37 cellular contexts compared by ENCODE assay signal in the genomic region with DNA sequence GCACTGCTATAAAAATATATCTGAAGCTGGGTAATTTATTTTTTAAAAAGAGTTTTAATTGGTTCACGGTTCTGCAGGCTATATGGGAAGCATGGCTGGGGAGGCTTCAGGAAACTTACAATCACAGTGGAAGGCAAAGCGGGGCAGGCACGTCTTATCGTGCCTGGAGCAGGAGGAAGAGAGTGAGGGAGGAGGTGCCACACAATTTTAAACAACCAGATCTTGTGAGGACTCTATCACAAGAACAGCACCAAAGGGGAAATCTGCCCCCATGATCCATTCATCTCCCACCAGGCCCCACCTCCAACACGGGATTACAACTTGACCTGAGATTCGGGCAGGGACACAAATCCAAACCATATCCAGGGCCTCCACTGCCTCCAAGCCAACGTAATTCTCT.
"Had no signal": no experiment of that assay in that cellular context is flagged by ENCODE, and none has a peak within 500 bp of the region (broad histone marks: within the 10 kb centered on the region; RNA-seq: fewer than 3 reads in every experiment).

No MANE protein-coding gene starts in this region.

- H3K36me3 ChIP-seq: ascending aorta, cardiac muscle cell, WERI-Rb-1 had no signal

- H3K4me1 ChIP-seq: ascending aorta had no signal

- H3K9me3 Mint-ChIP-seq: activated CD4-positive, alpha-beta memory T cell treated with anti-CD3 and anti-CD28 coated beads, Interleukin-2, amount 10 ng/mL, durations not matched to agents 7 days and 5 days; activated CD4-positive, alpha-beta T cell treated with anti-CD3 and anti-CD28 coated beads, Interleukin-2, amount 10 ng/mL, durations not matched to agents 7 days and 5 days; activated naive CD4-positive, alpha-beta T cell treated with anti-CD3 and anti-CD28 coated beads, Interleukin-2, amount 10 ng/mL, durations not matched to agents 7 days and 5 days; activated naive CD4-positive, alpha-beta T cell treated with anti-CD3 and anti-CD28 coated beads, Interleukin-2, amount 50 U/mL, for 24 hours; activated T-cell treated with anti-CD3 and anti-CD28 coated beads, Interleukin-2, amount 50 U/mL, for 24 hours; central memory CD8-positive, alpha-beta T cell; T-helper 1 cell treated with Interleukin-12 subunit alpha and Interleukin-12 subunit beta and Interleukin-4 antibody, amounts not matched to agents 30 μg/mL and 1 μg/mL, for 36 hours had no signal

- H3K27me3 ChIP-seq: ascending aorta, cardiac muscle cell had no signal

- DNase-seq: activated CD4-positive, alpha-beta memory T cell treated with anti-CD3 and anti-CD28 coated beads, Interleukin-2, amount 10 ng/mL, durations not matched to agents 7 days and 5 days; activated CD4-positive, alpha-beta T cell treated with anti-CD3 and anti-CD28 coated beads for 1 hour; activated CD4-positive, alpha-beta T cell treated with anti-CD3 and anti-CD28 coated beads for 36 hours; activated CD4-positive, alpha-beta T cell treated with anti-CD3 and anti-CD28 coated beads for 48 hours; activated CD4-positive, alpha-beta T cell treated with anti-CD3 and anti-CD28 coated beads, Interleukin-2, amount 10 ng/mL, durations not matched to agents 7 days and 5 days; activated CD4-positive, alpha-beta T cell treated with anti-CD3 and anti-CD28 coated beads, Interleukin-2, amount 50 U/mL, for 48 hours; activated CD4-positive, CD25-positive, alpha-beta regulatory T cell; activated CD8-positive, alpha-beta memory T cell treated with anti-CD3 and anti-CD28 coated beads for 24 hours; activated CD8-positive, alpha-beta memory T cell treated with anti-CD3 and anti-CD28 coated beads, Interleukin-2, amount 10 ng/mL, durations not matched to agents 7 days and 5 days; activated CD8-positive, alpha-beta memory T cell treated with anti-CD3 and anti-CD28 coated beads, Interleukin-2, amount 50 U/mL, for 48 hours; activated CD8-positive, alpha-beta T cell treated with anti-CD3 and anti-CD28 coated beads, Interleukin-2, amount 10 ng/mL, durations not matched to agents 7 days and 5 days; activated effector memory CD4-positive, alpha-beta T cell treated with Interleukin-2 at 50 U/mL for 16 hours; activated gamma-delta T cell; activated naive CD4-positive, alpha-beta T cell treated with anti-CD3 and anti-CD28 coated beads, Interleukin-2, amount 10 ng/mL, durations not matched to agents 7 days and 5 days; activated naive CD4-positive, alpha-beta T cell treated with Interleukin-2 at 50 U/mL for 16 hours; activated T-cell treated with anti-CD3 and anti-CD28 coated beads, Interleukin-2, amount 50 U/mL, for 24 hours; activated T-cell treated with anti-CD3 and anti-CD28 coated beads, Interleukin-2, amount 50 U/mL, for 48 hours; amygdala; anterior cingulate cortex; caudate nucleus; cerebellar nuclear complex; T-helper 1 cell; T-helper 2 cell; T-helper 9 cell; WERI-Rb-1 had no signal

- FAIRE-seq: bronchial epithelial cell had no signal

- ATAC-seq: activated CD4-positive, alpha-beta T cell treated with anti-CD3 and anti-CD28 coated beads for 36 hours; activated CD4-positive, CD25-positive, alpha-beta regulatory T cell treated with anti-CD3 and anti-CD28 coated beads, Interleukin-2, amount 50 U/mL, for 24 hours; activated CD8-positive, alpha-beta memory T cell treated with anti-CD3 and anti-CD28 coated beads, Interleukin-2, amount 10 ng/mL, durations not matched to agents 7 days and 5 days; activated CD8-positive, alpha-beta T cell treated with anti-CD3 and anti-CD28 coated beads, Interleukin-2, amount 10 ng/mL, durations not matched to agents 7 days and 5 days; WTC11 had no signal

- H3K4me3 Mint-ChIP-seq: activated CD4-positive, alpha-beta memory T cell treated with anti-CD3 and anti-CD28 coated beads, Interleukin-2, amount 10 ng/mL, durations not matched to agents 7 days and 5 days; activated CD4-positive, alpha-beta T cell treated with anti-CD3 and anti-CD28 coated beads for 36 hours; activated CD4-positive, alpha-beta T cell treated with anti-CD3 and anti-CD28 coated beads, Interleukin-2, amount 10 ng/mL, durations not matched to agents 7 days and 5 days; activated CD8-positive, alpha-beta memory T cell treated with anti-CD3 and anti-CD28 coated beads, Interleukin-2, amount 10 ng/mL, durations not matched to agents 7 days and 5 days; activated CD8-positive, alpha-beta T cell treated with anti-CD3 and anti-CD28 coated beads, Interleukin-2, amount 10 ng/mL, durations not matched to agents 7 days and 5 days; activated naive CD4-positive, alpha-beta T cell treated with anti-CD3 and anti-CD28 coated beads, Interleukin-2, amount 10 ng/mL, durations not matched to agents 7 days and 5 days; activated naive CD4-positive, alpha-beta T cell treated with anti-CD3 and anti-CD28 coated beads, Interleukin-2, amount 50 U/mL, for 24 hours; activated naive CD8-positive, alpha-beta T cell; activated T-cell treated with anti-CD3 and anti-CD28 coated beads, Interleukin-2, amount 50 U/mL, for 24 hours; brain; central memory CD8-positive, alpha-beta T cell; T-helper 1 cell treated with Interleukin-12 subunit alpha and Interleukin-12 subunit beta and Interleukin-4 antibody, amounts not matched to agents 30 μg/mL and 1 μg/mL, for 36 hours; T-helper 2 cell treated with Interferon-gamma antibody and Interleukin-4, amounts not matched to agents 5 μg/mL and 100 μg/mL, for 36 hours; WTC11 had no signal

- H3K9me3 ChIP-seq: ascending aorta had no signal

- H3K4me3 ChIP-seq: ascending aorta, cardiac muscle cell had no signal

- H3K27me3 Mint-ChIP-seq: activated CD4-positive, alpha-beta memory T cell treated with anti-CD3 and anti-CD28 coated beads, Interleukin-2, amount 10 ng/mL, durations not matched to agents 7 days and 5 days; activated CD4-positive, alpha-beta T cell treated with anti-CD3 and anti-CD28 coated beads for 36 hours; activated CD4-positive, alpha-beta T cell treated with anti-CD3 and anti-CD28 coated beads, Interleukin-2, amount 10 ng/mL, durations not matched to agents 7 days and 5 days; activated CD8-positive, alpha-beta memory T cell treated with anti-CD3 and anti-CD28 coated beads, Interleukin-2, amount 10 ng/mL, durations not matched to agents 7 days and 5 days; activated naive CD4-positive, alpha-beta T cell treated with anti-CD3 and anti-CD28 coated beads, Interleukin-2, amount 50 U/mL, for 24 hours; activated T-cell treated with anti-CD3 and anti-CD28 coated beads, Interleukin-2, amount 50 U/mL, for 24 hours; central memory CD8-positive, alpha-beta T cell had no signal

- H3K27ac Mint-ChIP-seq: activated CD4-positive, alpha-beta memory T cell treated with anti-CD3 and anti-CD28 coated beads, Interleukin-2, amount 10 ng/mL, durations not matched to agents 7 days and 5 days; activated CD4-positive, alpha-beta T cell treated with anti-CD3 and anti-CD28 coated beads for 36 hours; activated CD4-positive, alpha-beta T cell treated with anti-CD3 and anti-CD28 coated beads, Interleukin-2, amount 10 ng/mL, durations not matched to agents 7 days and 5 days; activated CD8-positive, alpha-beta memory T cell treated with anti-CD3 and anti-CD28 coated beads, Interleukin-2, amount 10 ng/mL, durations not matched to agents 7 days and 5 days; activated CD8-positive, alpha-beta T cell treated with anti-CD3 and anti-CD28 coated beads, Interleukin-2, amount 10 ng/mL, durations not matched to agents 7 days and 5 days; activated naive CD4-positive, alpha-beta T cell treated with anti-CD3 and anti-CD28 coated beads, Interleukin-2, amount 10 ng/mL, durations not matched to agents 7 days and 5 days; activated naive CD4-positive, alpha-beta T cell treated with anti-CD3 and anti-CD28 coated beads, Interleukin-2, amount 50 U/mL, for 24 hours; activated naive CD8-positive, alpha-beta T cell; activated T-cell treated with anti-CD3 and anti-CD28 coated beads, Interleukin-2, amount 50 U/mL, for 24 hours; activated T-helper 2 cell treated with anti-CD3 and anti-CD28 coated beads, Interferon-gamma antibody, Interleukin-2, Interleukin-4, amounts not matched to agents 10 μg/mL and 5 μg/mL and 100 μg/mL, durations not matched to agents 14 hours and 24 hours and 36 hours; brain; T-helper 1 cell treated with Interleukin-12 subunit alpha and Interleukin-12 subunit beta and Interleukin-4 antibody, amounts not matched to agents 30 μg/mL and 1 μg/mL, for 36 hours; T-helper 2 cell treated with Interferon-gamma antibody and Interleukin-4, amounts not matched to agents 5 μg/mL and 100 μg/mL, for 36 hours; WTC11 had no signal

- H3K36me3 Mint-ChIP-seq: activated naive CD4-positive, alpha-beta T cell treated with anti-CD3 and anti-CD28 coated beads, Interleukin-2, amount 10 ng/mL, durations not matched to agents 7 days and 5 days; activated naive CD4-positive, alpha-beta T cell treated with anti-CD3 and anti-CD28 coated beads, Interleukin-2, amount 50 U/mL, for 24 hours; WTC11 had no signal

- H3K4me1 Mint-ChIP-seq: brain, WTC11 had no signal

- H3K27ac ChIP-seq: ascending aorta, cardiac muscle cell, WERI-Rb-1 had no signal
